ENCODE assay signal across 3 cellular contexts in genomic region chr12:100239589-100239988, GRCh38.
A peak's percentile ranks its signal among the peaks of the same experiment; 100 is the strongest.
TF ChIP-seq lines count a peak whose summit lies in the region.

No MANE protein-coding gene starts in this region.

TF ChIP-seq in HepG2, 621 proteins besides CTCF, POLR2A, EP300 and RAD21:
- peak; percentile 64; the same call in 1 of the 2 replicates for TF ChIP-seq ZNF121 (CRISPR knock-in tag; IDR thresholded peaks at IDR 0.05)
- TF ChIP-seq BRD4 (CRISPR knock-in tag; IDR thresholded peaks at IDR 0.05) = no peak

TF ChIP-seq in HEK293, 187 proteins besides CTCF, POLR2A, EP300 and RAD21:
- TF ChIP-seq ZNF121 (tag by site-specific recombination; IDR thresholded peaks at IDR 0.05) (peak; percentile 70), ZNF791 (tag by site-specific recombination; IDR thresholded peaks at IDR 0.05) (no peak)

TF ChIP-seq in WTC11, 78 proteins besides CTCF, POLR2A, EP300 and RAD21:
- TF ChIP-seq ATF3 (CRISPR knock-in tag; conservative IDR thresholded peaks at IDR 0.05) = no peak
- TF ChIP-seq HMGA2 (CRISPR knock-in tag; IDR thresholded peaks at IDR 0.05) = no peak
- TF ChIP-seq ATF2 (CRISPR knock-in tag; IDR thresholded peaks at IDR 0.05; ENCODE audit: borderline replicate concordance, low read depth) = no peak
- TF ChIP-seq ETV6 (CRISPR knock-in tag; IDR thresholded peaks at IDR 0.05) = no peak
- no peak for TF ChIP-seq GABPB1 (CRISPR knock-in tag; IDR thresholded peaks at IDR 0.05)
- no peak for TF ChIP-seq PRDM15 (CRISPR knock-in tag; IDR thresholded peaks at IDR 0.05)
- TF ChIP-seq ZNF121 (CRISPR knock-in tag; IDR thresholded peaks at IDR 0.05) = peak; percentile 92
- TF ChIP-seq AFF4 (CRISPR knock-in tag; IDR thresholded peaks at IDR 0.05; ENCODE audit: borderline replicate concordance) = no peak
- TF ChIP-seq ZNF423 (CRISPR knock-in tag; IDR thresholded peaks at IDR 0.05) = no peak
